ENCODE assay signal across 14 cellular contexts in the genomic region with DNA sequence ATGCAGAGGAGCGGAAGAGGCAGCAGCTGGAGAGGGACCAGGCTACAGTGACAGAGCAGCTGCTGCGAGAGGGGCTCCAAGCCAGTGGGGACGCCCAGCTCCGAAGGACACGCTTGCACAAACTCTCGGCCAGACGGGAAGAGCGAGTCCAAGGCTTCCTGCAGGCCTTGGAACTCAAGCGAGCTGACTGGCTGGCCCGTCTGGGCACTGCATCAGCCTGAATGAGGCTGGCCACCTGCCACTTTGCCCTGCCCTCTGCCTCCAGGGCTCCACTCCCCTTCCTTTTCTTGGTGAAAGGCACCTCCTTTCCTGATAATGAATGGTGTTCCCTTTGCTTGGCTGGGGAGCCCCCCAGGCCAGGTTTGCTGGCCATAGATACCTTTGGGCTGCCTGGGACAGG. TPM values are rescaled to one million over a fixed set of nuclear protein-coding genes. Genes with fewer than 3 reads are reported as not detected.
DNase-seq lines count a peak whose midpoint lies in the region; ATAC-seq and TF ChIP-seq lines count a peak whose summit lies in the region.
"Had no signal": no experiment of that assay in that cellular context is flagged by ENCODE, and none has a peak within 500 bp of the region (broad histone marks: within the 10 kb centered on the region; RNA-seq: fewer than 3 reads in every experiment).

No MANE protein-coding gene starts in this region.

- H3K9me2 ChIP-seq in GM23338 (ENCODE audit: insufficient read depth) = no peaks in the 10 kb centered on the region

- peaks cover 18% of the 10 kb centered on the region for H3K4me1 ChIP-seq in colonic mucosa
- peaks cover 19% of the 10 kb centered on the region for H3K4me1 ChIP-seq in GM23338 (ENCODE audit: insufficient read depth)

- peaks cover 14% of the 10 kb centered on the region for H4K20me1 ChIP-seq in GM23338 (replicated peaks; ENCODE audit: insufficient read depth)

- H2AFZ ChIP-seq in GM23338 = no peak overlapping the region

- no peak for ATAC-seq in GM23338

- H3K27me3 Mint-ChIP-seq in neural crest cell (ENCODE audit: low read depth) (peaks cover 12% of the 10 kb centered on the region), GM23338 (ENCODE audit: insufficient read depth, low read depth, poor library complexity) (peaks cover 33% of the 10 kb centered on the region)
- H3K27me3 Mint-ChIP-seq: CD8-positive, alpha-beta memory T cell had no signal

- H3F3A ChIP-seq in GM23338 (replicated peaks; ENCODE audit: low read depth) = peaks cover 30% of the 10 kb centered on the region

- DNase-seq in DMS 273 treated with DMSO at 0.1 percent for 48 hours (lab: John Stamatoyannopoulos, UW) (peak; percentile 25), NCI-H1092 treated with DMSO at 0.1 percent for 48 hours (lab: John Stamatoyannopoulos, UW) (peak; percentile 80), colonic mucosa (peak; percentile 74), neural crest cell (ENCODE audit: low read depth, low spot score) (no peak), T1000 (lab: John Stamatoyannopoulos, UW) (no peak), cortex of kidney (lab: John Stamatoyannopoulos, UW) (no peak), GM23338 (ENCODE audit: low spot score) (no peak)
- no peak for DNase-seq in activated CD8-positive, alpha-beta memory T cell treated with anti-CD3 and anti-CD28 coated beads, Interleukin-2, amount 50 U/mL, for 48 hours
- DNase-seq: activated CD4-positive, CD25-positive, alpha-beta regulatory T cell treated with anti-CD3 and anti-CD28 coated beads, Interleukin-2, amount 50 U/mL, for 72 hours; activated T-cell treated with anti-CD3 and anti-CD28 coated beads, Interleukin-2, amount 50 U/mL, for 1 hour; CD8-positive, alpha-beta memory T cell; mammary epithelial cell; NCI-H1048 had no signal

- H3K4me3 ChIP-seq in colonic mucosa = no peak overlapping the region
- no peak overlapping the region for H3K4me3 ChIP-seq in GM23338
- H3K4me3 ChIP-seq: tibial nerve had no signal

- H3K9me3 Mint-ChIP-seq in neural crest cell (no peaks in the 10 kb centered on the region), GM23338 (peaks cover 3% of the 10 kb centered on the region; the same call in 1 of the 3 replicates)
- H3K9me3 Mint-ChIP-seq: CD8-positive, alpha-beta memory T cell had no signal

- intact Hi-C loops in colonic mucosa (cut with DNase I) = no loop called here

- H3K27ac ChIP-seq in colonic mucosa (no peak overlapping the region), GM23338 (ENCODE audit: low read depth) (no peak overlapping the region)
- H3K27ac ChIP-seq: tibial nerve had no signal

- H3K9me3 ChIP-seq in colonic mucosa = no peaks in the 10 kb centered on the region
- H3K9me3 ChIP-seq: tibial nerve had no signal

- H3K4me3 Mint-ChIP-seq in neural crest cell (peak overlapping the region; percentile 99), GM23338 (no peak overlapping the region)

- H3K79me2 ChIP-seq in GM23338 (replicated peaks; ENCODE audit: insufficient read depth) = peaks cover 9% of the 10 kb centered on the region

- H3K4me2 ChIP-seq in GM23338 = no peak overlapping the region

- H3K27ac Mint-ChIP-seq in neural crest cell (ENCODE audit: unreplicated experiment) (no peak overlapping the region), GM23338 (no peak overlapping the region)

- H3K9ac ChIP-seq in colonic mucosa (ENCODE audit: low read depth in 2 of 2, low read length in 2 of 2) = no peak overlapping the region

- H3K27me3 ChIP-seq in colonic mucosa = no peaks in the 10 kb centered on the region
- H3K27me3 ChIP-seq in GM23338 (ENCODE audit: insufficient read depth) = peaks cover 9% of the 10 kb centered on the region; the same call in 1 of the 2 replicates
- H3K27me3 ChIP-seq: tibial nerve had no signal

- TF ChIP-seq CTCF in colonic mucosa (IDR thresholded peaks at IDR 0.05) = no peak
- no peak for TF ChIP-seq CTCF in neural crest cell (conservative IDR thresholded peaks at IDR 0.05)
- no peak for TF ChIP-seq CTCF in GM23338 (conservative IDR thresholded peaks at IDR 0.05; ENCODE audit: low read depth in 2 of 2)

- peaks cover 49% of the 10 kb centered on the region for H3K4me1 Mint-ChIP-seq in neural crest cell
- peaks cover 27% of the 10 kb centered on the region for H3K4me1 Mint-ChIP-seq in GM23338

- H3K36me3 ChIP-seq in colonic mucosa (peaks cover 12% of the 10 kb centered on the region), GM23338 (ENCODE audit: insufficient read depth) (peaks cover 19% of the 10 kb centered on the region)

- H3K36me3 Mint-ChIP-seq in neural crest cell (ENCODE audit: low read depth) (peaks cover 19% of the 10 kb centered on the region), GM23338 (ENCODE audit: low read depth) (peaks cover 42% of the 10 kb centered on the region)

TF ChIP-seq in GM23338, 12 proteins besides CTCF, POLR2A, EP300 and RAD21:
- TF ChIP-seq ZNF331 (CRISPR knock-in tag; IDR thresholded peaks at IDR 0.05; ENCODE audit: low read depth) (no peak), EZH2 (IDR thresholded peaks at IDR 0.05; ENCODE audit: low read depth, unreplicated experiment) (no peak)
- TF ChIP-seq, protein P1, sequence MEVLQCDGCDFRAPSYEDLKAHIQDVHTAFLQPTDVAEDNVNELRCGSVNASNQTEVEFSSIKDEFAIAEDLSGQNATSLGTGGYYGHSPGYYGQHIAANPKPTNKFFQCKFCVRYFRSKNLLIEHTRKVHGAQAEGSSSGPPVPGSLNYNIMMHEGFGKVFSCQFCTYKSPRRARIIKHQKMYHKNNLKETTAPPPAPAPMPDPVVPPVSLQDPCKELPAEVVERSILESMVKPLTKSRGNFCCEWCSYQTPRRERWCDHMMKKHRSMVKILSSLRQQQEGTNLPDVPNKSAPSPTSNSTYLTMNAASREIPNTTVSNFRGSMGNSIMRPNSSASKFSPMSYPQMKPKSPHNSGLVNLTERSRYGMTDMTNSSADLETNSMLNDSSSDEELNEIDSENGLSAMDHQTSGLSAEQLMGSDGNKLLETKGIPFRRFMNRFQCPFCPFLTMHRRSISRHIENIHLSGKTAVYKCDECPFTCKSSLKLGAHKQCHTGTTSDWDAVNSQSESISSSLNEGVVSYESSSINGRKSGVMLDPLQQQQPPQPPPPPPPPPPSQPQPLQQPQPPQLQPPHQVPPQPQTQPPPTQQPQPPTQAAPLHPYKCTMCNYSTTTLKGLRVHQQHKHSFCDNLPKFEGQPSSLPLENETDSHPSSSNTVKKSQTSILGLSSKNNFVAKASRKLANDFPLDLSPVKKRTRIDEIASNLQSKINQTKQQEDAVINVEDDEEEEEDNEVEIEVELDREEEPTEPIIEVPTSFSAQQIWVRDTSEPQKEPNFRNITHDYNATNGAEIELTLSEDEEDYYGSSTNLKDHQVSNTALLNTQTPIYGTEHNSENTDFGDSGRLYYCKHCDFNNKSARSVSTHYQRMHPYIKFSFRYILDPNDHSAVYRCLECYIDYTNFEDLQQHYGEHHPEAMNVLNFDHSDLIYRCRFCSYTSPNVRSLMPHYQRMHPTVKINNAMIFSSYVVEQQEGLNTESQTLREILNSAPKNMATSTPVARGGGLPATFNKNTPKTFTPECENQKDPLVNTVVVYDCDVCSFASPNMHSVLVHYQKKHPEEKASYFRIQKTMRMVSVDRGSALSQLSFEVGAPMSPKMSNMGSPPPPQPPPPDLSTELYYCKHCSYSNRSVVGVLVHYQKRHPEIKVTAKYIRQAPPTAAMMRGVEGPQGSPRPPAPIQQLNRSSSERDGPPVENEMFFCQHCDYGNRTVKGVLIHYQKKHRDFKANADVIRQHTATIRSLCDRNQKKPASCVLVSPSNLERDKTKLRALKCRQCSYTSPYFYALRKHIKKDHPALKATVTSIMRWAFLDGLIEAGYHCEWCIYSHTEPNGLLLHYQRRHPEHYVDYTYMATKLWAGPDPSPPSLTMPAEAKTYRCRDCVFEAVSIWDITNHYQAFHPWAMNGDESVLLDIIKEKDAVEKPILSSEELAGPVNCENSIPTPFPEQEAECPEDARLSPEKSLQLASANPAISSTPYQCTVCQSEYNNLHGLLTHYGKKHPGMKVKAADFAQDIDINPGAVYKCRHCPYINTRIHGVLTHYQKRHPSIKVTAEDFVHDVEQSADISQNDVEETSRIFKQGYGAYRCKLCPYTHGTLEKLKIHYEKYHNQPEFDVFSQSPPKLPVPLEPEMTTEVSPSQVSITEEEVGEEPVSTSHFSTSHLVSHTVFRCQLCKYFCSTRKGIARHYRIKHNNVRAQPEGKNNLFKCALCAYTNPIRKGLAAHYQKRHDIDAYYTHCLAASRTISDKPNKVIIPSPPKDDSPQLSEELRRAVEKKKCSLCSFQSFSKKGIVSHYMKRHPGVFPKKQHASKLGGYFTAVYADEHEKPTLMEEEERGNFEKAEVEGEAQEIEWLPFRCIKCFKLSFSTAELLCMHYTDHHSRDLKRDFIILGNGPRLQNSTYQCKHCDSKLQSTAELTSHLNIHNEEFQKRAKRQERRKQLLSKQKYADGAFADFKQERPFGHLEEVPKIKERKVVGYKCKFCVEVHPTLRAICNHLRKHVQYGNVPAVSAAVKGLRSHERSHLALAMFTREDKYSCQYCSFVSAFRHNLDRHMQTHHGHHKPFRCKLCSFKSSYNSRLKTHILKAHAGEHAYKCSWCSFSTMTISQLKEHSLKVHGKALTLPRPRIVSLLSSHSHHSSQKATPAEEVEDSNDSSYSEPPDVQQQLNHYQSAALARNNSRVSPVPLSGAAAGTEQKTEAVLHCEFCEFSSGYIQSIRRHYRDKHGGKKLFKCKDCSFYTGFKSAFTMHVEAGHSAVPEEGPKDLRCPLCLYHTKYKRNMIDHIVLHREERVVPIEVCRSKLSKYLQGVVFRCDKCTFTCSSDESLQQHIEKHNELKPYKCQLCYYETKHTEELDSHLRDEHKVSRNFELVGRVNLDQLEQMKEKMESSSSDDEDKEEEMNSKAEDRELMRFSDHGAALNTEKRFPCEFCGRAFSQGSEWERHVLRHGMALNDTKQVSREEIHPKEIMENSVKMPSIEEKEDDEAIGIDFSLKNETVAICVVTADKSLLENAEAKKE (CRISPR knock-in tag; IDR thresholded peaks at IDR 0.05) = no peak

RNA-seq across cellular contexts. Expression of a gene that starts 3.3 kb away (rescaled TPM):
- total RNA-seq in colonic mucosa (100 to 1,000 TPM; 332 to 758 TPM), neural crest cell (1,041 and 1,051 TPM in 2 replicates)
- total RNA-seq in GM23338 (2014; rRNA removed; shearing (Covaris generic)) = 330 and 377 TPM in 2 replicates
- 1,101 and 1,122 TPM in 2 replicates for polyA plus RNA-seq in GM23338 (2016; fragmentation: Nextera tagmentation; extraction: Ambion mirVana)

RNA-seq across cellular contexts. Expression of a gene that starts 36.8 kb away (rescaled TPM):
- total RNA-seq in colonic mucosa = 10 to 100 TPM; 83.5 to 88.5 TPM
- total RNA-seq in neural crest cell = 34.9 and 40.1 TPM in 2 replicates
- 47.2 and 49.5 TPM in 2 replicates for total RNA-seq in GM23338 (2014; rRNA removed; shearing (Covaris generic))
- polyA plus RNA-seq in GM23338 (2016; fragmentation: Nextera tagmentation; extraction: Ambion mirVana) = 26.9 and 32.6 TPM in 2 replicates

RNA-seq across cellular contexts. Expression of a gene that starts 58.3 kb away (rescaled TPM):
- total RNA-seq in colonic mucosa (1 to 10 TPM in 1 of 2 donors, not detected in 1; 1.4 TPM), neural crest cell (445 and 455 TPM in 2 replicates)
- 1,538 and 1,571 TPM in 2 replicates for total RNA-seq in GM23338 (2014; rRNA removed; shearing (Covaris generic))
- polyA plus RNA-seq in GM23338 (2016; fragmentation: Nextera tagmentation; extraction: Ambion mirVana) = 604 and 648 TPM in 2 replicates
- total RNA-seq: CD8-positive, alpha-beta memory T cell; mammary epithelial cell; tibial nerve had no signal
- polyA plus RNA-seq: CD8-positive, alpha-beta memory T cell had no signal

Comparison
In these comparisons a context has a peak if more than half of its experiments do, and no peak if none do; other contexts are left out.
1. DNase-seq: peak in DMS 273 treated with DMSO at 0.1 percent for 48 hours (single experiment), NCI-H1092 treated with DMSO at 0.1 percent for 48 hours (single experiment) and colonic mucosa (single experiment); none in neural crest cell (single experiment), T1000 (single experiment), cortex of kidney (single experiment), activated CD8-positive, alpha-beta memory T cell treated with anti-CD3 and anti-CD28 coated beads, Interleukin-2, amount 50 U/mL, for 48 hours (single experiment) and GM23338 (single experiment).
2. RNA of a gene that starts 58.3 kb away (total RNA-seq): 1,538 to 1,571 TPM in GM23338 and 445 to 455 TPM in neural crest cell; 1.4 TPM in colonic mucosa; every median in the first group is over 100 times any median in the second.